In genomic region chr11:44335052-44335894, GRCh38 we compare ENCODE assay signal across 1 cellular context.
TF ChIP-seq lines count a peak whose summit lies in the region.

No MANE protein-coding gene starts in this region.

TF ChIP-seq in K562, 482 proteins besides CTCF, POLR2A, EP300 and RAD21 (continued from another document):
- TF ChIP-seq, protein P1, sequence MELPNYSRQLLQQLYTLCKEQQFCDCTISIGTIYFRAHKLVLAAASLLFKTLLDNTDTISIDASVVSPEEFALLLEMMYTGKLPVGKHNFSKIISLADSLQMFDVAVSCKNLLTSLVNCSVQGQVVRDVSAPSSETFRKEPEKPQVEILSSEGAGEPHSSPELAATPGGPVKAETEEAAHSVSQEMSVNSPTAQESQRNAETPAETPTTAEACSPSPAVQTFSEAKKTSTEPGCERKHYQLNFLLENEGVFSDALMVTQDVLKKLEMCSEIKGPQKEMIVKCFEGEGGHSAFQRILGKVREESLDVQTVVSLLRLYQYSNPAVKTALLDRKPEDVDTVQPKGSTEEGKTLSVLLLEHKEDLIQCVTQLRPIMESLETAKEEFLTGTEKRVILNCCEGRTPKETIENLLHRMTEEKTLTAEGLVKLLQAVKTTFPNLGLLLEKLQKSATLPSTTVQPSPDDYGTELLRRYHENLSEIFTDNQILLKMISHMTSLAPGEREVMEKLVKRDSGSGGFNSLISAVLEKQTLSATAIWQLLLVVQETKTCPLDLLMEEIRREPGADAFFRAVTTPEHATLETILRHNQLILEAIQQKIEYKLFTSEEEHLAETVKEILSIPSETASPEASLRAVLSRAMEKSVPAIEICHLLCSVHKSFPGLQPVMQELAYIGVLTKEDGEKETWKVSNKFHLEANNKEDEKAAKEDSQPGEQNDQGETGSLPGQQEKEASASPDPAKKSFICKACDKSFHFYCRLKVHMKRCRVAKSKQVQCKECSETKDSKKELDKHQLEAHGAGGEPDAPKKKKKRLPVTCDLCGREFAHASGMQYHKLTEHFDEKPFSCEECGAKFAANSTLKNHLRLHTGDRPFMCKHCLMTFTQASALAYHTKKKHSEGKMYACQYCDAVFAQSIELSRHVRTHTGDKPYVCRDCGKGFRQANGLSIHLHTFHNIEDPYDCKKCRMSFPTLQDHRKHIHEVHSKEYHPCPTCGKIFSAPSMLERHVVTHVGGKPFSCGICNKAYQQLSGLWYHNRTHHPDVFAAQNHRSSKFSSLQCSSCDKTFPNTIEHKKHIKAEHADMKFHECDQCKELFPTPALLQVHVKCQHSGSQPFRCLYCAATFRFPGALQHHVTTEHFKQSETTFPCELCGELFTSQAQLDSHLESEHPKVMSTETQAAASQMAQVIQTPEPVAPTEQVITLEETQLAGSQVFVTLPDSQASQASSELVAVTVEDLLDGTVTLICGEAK (IDR thresholded peaks at IDR 0.05), result 0 out of 2 replicates have a peak, but pooled peaks have one; percentile 37
- TF ChIP-seq, protein P1 (CRISPR knock-in tag; IDR thresholded peaks at IDR 0.05), result no peak
